8 cellular contexts compared by ENCODE assay signal in the genomic region with DNA sequence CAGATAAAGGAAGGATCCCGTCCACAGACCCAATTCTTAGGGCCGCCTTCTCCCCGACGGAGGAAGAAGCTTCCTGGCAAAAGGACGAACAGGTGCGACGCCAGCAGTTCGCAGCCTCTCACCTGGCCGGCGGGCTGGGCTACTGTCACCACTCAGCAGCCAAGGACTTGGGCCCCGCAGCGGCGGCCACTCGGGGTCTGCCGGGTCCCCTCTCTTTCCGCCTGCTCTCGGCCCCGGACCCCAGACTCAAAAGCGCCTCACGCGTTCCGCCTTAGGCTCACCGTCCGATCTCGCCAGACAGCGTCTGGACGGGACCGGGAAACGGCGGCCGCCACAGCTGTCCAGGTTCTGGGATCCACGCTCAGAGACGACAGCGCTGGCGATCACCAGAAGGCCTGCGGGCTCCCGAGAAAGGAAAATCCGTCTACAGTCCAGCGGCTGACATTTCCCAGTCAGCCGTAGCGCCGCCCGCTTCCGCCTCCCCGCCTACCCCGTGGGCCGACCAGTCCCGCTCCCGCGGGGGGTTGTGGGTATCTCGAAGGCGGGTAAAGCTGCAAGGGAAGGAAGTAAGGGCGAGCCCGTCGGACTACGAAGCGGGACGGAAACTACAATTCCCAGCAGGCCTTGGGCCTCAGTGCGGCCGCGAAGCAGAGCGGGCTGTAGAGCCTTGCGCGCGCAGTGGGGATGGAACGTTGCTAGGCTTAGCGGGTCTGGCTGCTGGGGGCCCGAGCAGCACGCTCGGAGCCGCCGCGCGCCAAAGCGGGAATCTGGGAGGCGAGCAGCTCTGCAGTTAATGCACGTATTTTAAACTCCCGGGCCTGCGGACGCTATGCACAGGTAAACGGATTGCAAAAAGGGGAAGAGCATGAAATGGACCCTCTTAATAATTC. TPM values are rescaled to one million over a fixed set of nuclear protein-coding genes. Genes with fewer than 3 reads are reported as not detected.
A peak's percentile ranks its signal among the peaks of the same experiment; 100 is the strongest.
DNase-seq lines count a peak whose midpoint lies in the region; ATAC-seq and TF ChIP-seq lines count a peak whose summit lies in the region.

Gene LMBRD2 (minus strand): TSS at position 454 of the 890 bp plus-strand sequence. CDS start 8,538 bp downstream, outside the sequence.
Gene SKP2 (plus strand): TSS at position 678 of the 890 bp plus-strand sequence. CDS start 152 bp downstream, at position 830.

- H3K27ac ChIP-seq in colonic mucosa (peak within 1 kb of the TSS; percentile 86), layer of hippocampus (ENCODE audit: low read depth, low read length) (peak within 1 kb of the TSS; percentile 59)

- DNase-seq in BE2C (peak; percentile 99), GM19240 (ENCODE audit: insufficient read length, low spot score) (peak; percentile 83), NCI-H526 (lab: John Stamatoyannopoulos, UW) (peak; percentile 99 to 100), colonic mucosa (peak; percentile 99)
- peak; percentile 98 for DNase-seq in activated CD4-positive, alpha-beta T cell treated with anti-CD3 and anti-CD28 coated beads for 48 hours
- DNase-seq in stimulated activated CD4-positive, alpha-beta T cell treated with anti-CD3 and anti-CD28 coated beads, Interleukin-1b, Interleukin-23, amount 100 ng/mL, for 4 hours (ENCODE audit: low read depth in 2 of 2), result peak; percentile 92 to 93

- peak within 1 kb of the TSS; percentile 60 to 85 for H3K9ac ChIP-seq in colonic mucosa (ENCODE audit: low read depth in 2 of 2, low read length in 2 of 2)

- TF ChIP-seq CTCF in BE2C (IDR thresholded peaks at IDR 0.05; ENCODE audit: low read depth, low read length), result no peak
- no peak for TF ChIP-seq CTCF in colonic mucosa (IDR thresholded peaks at IDR 0.05)

- H3K36me3 ChIP-seq in BE2C (peaks cover 40% of the 10 kb centered on the region), colonic mucosa (no peaks in the 10 kb centered on the region)

- H3K4me3 ChIP-seq in BE2C (ENCODE audit: low read depth, low read length) (peak within 1 kb of the TSS; percentile 96), colonic mucosa (peak within 1 kb of the TSS; percentile 98)

- intact Hi-C loops in colonic mucosa (cut with DNase I), result loop anchor here (5.0 kb wide), 1 partner anchor 91 kb away; the partner anchor contains the start of gene NADK2

- H3K4me1 ChIP-seq in BE2C (peaks cover 6% of the 10 kb centered on the region), colonic mucosa (peaks cover 5% of the 10 kb centered on the region)

- ATAC-seq in HG03460 (IDR thresholded peaks at IDR 0.05; ENCODE audit: unreplicated experiment), result peak; percentile 98

- H3K9me3 ChIP-seq in BE2C (no peaks in the 10 kb centered on the region), colonic mucosa (no peaks in the 10 kb centered on the region)

- H3K27me3 ChIP-seq in BE2C, result no peaks in the 10 kb centered on the region
- no peaks in the 10 kb centered on the region for H3K27me3 ChIP-seq in colonic mucosa
- no peaks in the 10 kb centered on the region for H3K27me3 ChIP-seq in layer of hippocampus (ENCODE audit: control insufficient read depth, insufficient read depth, low read length)

RNA-seq across cellular contexts. Expression of gene LMBRD2, which starts in this region (rescaled TPM):
- 5.6 TPM for polyA plus RNA-seq in BE2C (2012; ENCODE audit: insufficient read depth, insufficient read length, low read depth)
- 10 to 100 TPM; 12.7 to 17.5 TPM for total RNA-seq in colonic mucosa

RNA-seq across cellular contexts. Expression of gene SKP2, which starts in this region (rescaled TPM):
- 78.9 TPM for polyA plus RNA-seq in BE2C (2012; ENCODE audit: insufficient read depth, insufficient read length, low read depth)
- 10 to 100 TPM; 20.2 to 54.6 TPM for total RNA-seq in colonic mucosa

Comparison
In these comparisons a context has a peak if more than half of its experiments do, and no peak if none do; other contexts are left out.
1. Peak in every context shown above with its lines: DNase-seq, ATAC-seq, H3K4me3 ChIP-seq and H3K27ac ChIP-seq.